ENCODE assay signal across 21 cellular contexts in the genomic region with DNA sequence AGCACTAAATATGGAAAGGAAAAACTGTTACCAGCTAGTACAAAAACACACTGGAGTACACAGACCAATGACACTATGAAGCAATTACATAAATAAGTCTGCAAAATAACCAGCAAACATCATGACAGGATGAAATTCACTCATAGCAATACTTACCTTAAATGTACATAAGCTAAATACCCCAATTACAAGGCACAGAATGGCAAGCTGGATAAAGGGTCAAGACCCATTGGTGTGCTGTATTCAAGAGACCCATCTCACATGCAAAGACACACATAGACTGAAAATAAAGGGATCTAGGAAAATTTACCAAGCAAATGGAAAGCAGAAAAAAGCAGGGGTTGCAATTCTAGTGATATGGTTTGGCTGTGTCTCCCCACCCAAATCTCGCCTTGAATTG. TPM values are rescaled to one million over a fixed set of nuclear protein-coding genes. Genes with fewer than 3 reads are reported as not detected.
"Had no signal": no experiment of that assay in that cellular context is flagged by ENCODE, and none has a peak within 500 bp of the region (broad histone marks: within the 10 kb centered on the region; RNA-seq: fewer than 3 reads in every experiment).

No MANE protein-coding gene starts in this region.

- H3K27ac ChIP-seq: stomach, suprapubic skin, testis, thoracic aorta, thyroid gland, tibial artery, tibial nerve, transverse colon, upper lobe of left lung, upper lobe of right lung, uterus, vagina had no signal

- H3K4me1 ChIP-seq: stomach, suprapubic skin, testis, thyroid gland, tibial artery, tibial nerve, transverse colon, upper lobe of left lung, upper lobe of right lung, uterus, vagina had no signal

- H3K4me3 ChIP-seq: stomach, suprapubic skin, testis, thoracic aorta, thyroid gland, tibial artery, tibial nerve, transverse colon, upper lobe of left lung, upper lobe of right lung, uterus, vagina had no signal

- H3K9me3 ChIP-seq: testis, thyroid gland, upper lobe of right lung, uterus, vagina had no signal

- H3K36me3 ChIP-seq: stomach, suprapubic skin, thoracic aorta, thyroid gland, tibial artery, tibial nerve, transverse colon, upper lobe of left lung, upper lobe of right lung, uterus, vagina had no signal

- ATAC-seq: stimulated activated effector memory CD8-positive, alpha-beta T cell treated with anti-CD3 and anti-CD28 coated beads, Interleukin-12 subunit alpha, Interleukin-12 subunit beta, amount 100 ng/mL, for 72 hours; stimulated activated memory B cell treated with anti-CD40 and anti-IgM and Interleukin-4, amounts not matched to agents 10 μg/mL and 1 μg/mL and 100 μg/mL, for 72 hours; stimulated activated naive B cell treated with anti-CD40 and anti-IgM and Interleukin-4, amounts not matched to agents 10 μg/mL and 1 μg/mL and 100 μg/mL, for 72 hours; stimulated activated naive CD8-positive, alpha-beta T cell treated with anti-CD3 and anti-CD28 coated beads, Interleukin-15, amount 100 ng/mL, for 72 hours; stimulated activated naive CD8-positive, alpha-beta T cell treated with anti-CD3 and anti-CD28 coated beads, Interleukin-15, Interleukin-2, amounts not matched to agents 100 U/mL and 50 U/mL, for 24 hours; upper lobe of right lung had no signal

RNA-seq across cellular contexts. Expression of a gene that starts 44.0 kb away (rescaled TPM):
- total RNA-seq: stomach, subcutaneous adipose tissue, suprapubic skin, temporal lobe, testis, tibial nerve, transverse colon, upper lobe of right lung, ureter, urinary bladder, uterus, vagina had no signal

RNA-seq across cellular contexts. Expression of a gene that starts 57.2 kb away (rescaled TPM):
- total RNA-seq: temporal lobe, upper lobe of right lung had no signal
